ENCODE assay signal across 8 cellular contexts in genomic region chr14:24147761-24148428, GRCh38. TPM values are rescaled to one million over a fixed set of nuclear protein-coding genes. Genes with fewer than 3 reads are reported as not detected.
DNase-seq lines count a peak whose midpoint lies in the region; ATAC-seq and TF ChIP-seq lines count a peak whose summit lies in the region.

No MANE protein-coding gene starts in this region.

- DNase-seq in cardiac muscle cell (ENCODE audit: low read depth in 1 of 2, low spot score in 1 of 2) (no peak), Right ventricle myocardium superior (no peak), astrocyte of the spinal cord (ENCODE audit: low read depth, low spot score) (no peak), lung (ENCODE audit: low spot score) (no peak), uterus (no peak), mucosa of gallbladder (ENCODE audit: low spot score) (no peak), A172 (ENCODE audit: low spot score) (no peak), glomerular visceral epithelial cell (ENCODE audit: extremely low spot score) (no peak)

- TF ChIP-seq CTCF in cardiac muscle cell (IDR thresholded peaks at IDR 0.05; ENCODE audit: low read depth, low read length): no peak
- TF ChIP-seq CTCF in astrocyte of the spinal cord (IDR thresholded peaks at IDR 0.05; ENCODE audit: low read depth, low read length): no peak
- no peak for TF ChIP-seq CTCF in lung (IDR thresholded peaks at IDR 0.05; ENCODE audit: control extremely low read depth, extremely low read depth)
- TF ChIP-seq CTCF in uterus (IDR thresholded peaks at IDR 0.05): no peak

- H3K36me3 ChIP-seq in cardiac muscle cell: peaks cover 29% of the 10 kb centered on the region
- H3K36me3 ChIP-seq in lung (ENCODE audit: control insufficient read depth in 2 of 2, insufficient read depth in 2 of 2, low read length in 2 of 2): peaks cover 11 to 30% of the 10 kb centered on the region in 2 donors
- no peaks in the 10 kb centered on the region for H3K36me3 ChIP-seq in uterus

- ATAC-seq in Right ventricle myocardium superior (ENCODE audit: poor library complexity) (no peak), lung (ENCODE audit: insufficient read depth, low FRiP score) (no peak)

- H3K4me1 ChIP-seq in cardiac muscle cell (ENCODE audit: low read depth) (peaks cover 10% of the 10 kb centered on the region), lung (ENCODE audit: control insufficient read depth in 2 of 2, insufficient read depth in 2 of 2, low read length in 2 of 2) (peaks cover 8 to 12% of the 10 kb centered on the region in 2 donors), uterus (peaks cover 4 to 6% of the 10 kb centered on the region in 2 donors)

- intact Hi-C loops in Right ventricle myocardium superior (cut with DNase I) (no loop called here), uterus (cut with DNase I; ENCODE audit: low total_unique reads) (no loop called here)

- H3K4me3 ChIP-seq in cardiac muscle cell (peak overlapping the region; percentile 53), astrocyte of the spinal cord (ENCODE audit: low read depth, low read length) (peak overlapping the region; percentile 89), lung (peak overlapping the region; percentile 94), uterus (peak overlapping the region; percentile 84 to 95)

- peak overlapping the region; percentile 35 for H3K27ac ChIP-seq in cardiac muscle cell
- peak overlapping the region; percentile 89 to 90 for H3K27ac ChIP-seq in lung (ENCODE audit: low read depth in 1 of 2, low read length in 1 of 2)
- H3K27ac ChIP-seq in uterus: peak overlapping the region; percentile 81 to 92

- in situ Hi-C loops in astrocyte of the spinal cord (cut with HindIII; ENCODE audit: low sequenced_read_pairs): no loop called here

- no peaks in the 10 kb centered on the region for H3K27me3 ChIP-seq in cardiac muscle cell
- no peaks in the 10 kb centered on the region for H3K27me3 ChIP-seq in lung (ENCODE audit: control insufficient read depth, insufficient read depth)
- no peaks in the 10 kb centered on the region for H3K27me3 ChIP-seq in uterus

- no peak for TF ChIP-seq POLR2A in uterus (IDR thresholded peaks at IDR 0.05)

- no peaks in the 10 kb centered on the region for H3K9me3 ChIP-seq in cardiac muscle cell (ENCODE audit: low read depth)
- no peaks in the 10 kb centered on the region for H3K9me3 ChIP-seq in lung (ENCODE audit: control insufficient read depth in 2 of 2, insufficient read depth in 1 of 2, low read length in 1 of 2)
- H3K9me3 ChIP-seq in uterus: no peaks in the 10 kb centered on the region

- WGBS in lung, 2 donors: 6 to 9% methylated on average over 29 of the region's 29 CpGs

RNA-seq across cellular contexts. Expression of gene RNF31, which starts 0.6 kb away (rescaled TPM):
- total RNA-seq in cardiac muscle cell (81.0 and 134 TPM in 2 replicates), Right ventricle myocardium superior (29.5 TPM), lung (10 to 100 TPM; 31.7 to 82.4 TPM), uterus (100 to 1,000 TPM in 1 of 4 donors, 10 to 100 TPM in 3; 17.7 to 106 (median 57.9) TPM), mucosa of gallbladder (60.7 TPM)
- polyA plus RNA-seq in cardiac muscle cell (42.1 and 44.9 TPM in 2 replicates), lung (10 to 100 TPM; 44.1 to 78.6 TPM)
- total RNA-seq in A172 (2014; rRNA removed; shearing (Covaris generic)): 30.6 and 32.1 TPM in 2 replicates

RNA-seq across cellular contexts. Expression of gene PSME2, which starts 1.5 kb away (rescaled TPM):
- total RNA-seq in cardiac muscle cell: 92.3 and 97.6 TPM in 2 replicates
- polyA plus RNA-seq in cardiac muscle cell: 311 and 331 TPM in 2 replicates
- total RNA-seq in Right ventricle myocardium superior: 88.8 TPM
- 100 to 1,000 TPM in 1 of 2 donors, 10 to 100 TPM in 1; 89.1 to 178 TPM for total RNA-seq in lung
- polyA plus RNA-seq in lung: 100 to 1,000 TPM; 283 to 328 TPM
- 100 to 1,000 TPM in 1 of 4 donors, 10 to 100 TPM in 3; 16.9 to 113 (median 25.7) TPM for total RNA-seq in uterus
- total RNA-seq in mucosa of gallbladder: 106 TPM
- total RNA-seq in A172 (2014; rRNA removed; shearing (Covaris generic)): 102 and 126 TPM in 2 replicates

RNA-seq across cellular contexts. Expression of gene EMC9, which starts 6.5 kb away (rescaled TPM):
- total RNA-seq in cardiac muscle cell (54.6 and 69.3 TPM in 2 replicates), Right ventricle myocardium superior (14.4 TPM), lung (10 to 100 TPM in 1 of 2 donors, 1 to 10 TPM in 1; 4.6 to 24.3 TPM), uterus (10 to 100 TPM in 2 of 4 donors, 1 to 10 TPM in 1, not detected in 1; 6.2 to 21.2 (median 10.9) TPM), mucosa of gallbladder (24.0 TPM)
- polyA plus RNA-seq in cardiac muscle cell (82.3 and 114 TPM in 2 replicates), lung (10 to 100 TPM; 15.7 to 29.4 TPM)
- total RNA-seq in A172 (2014; rRNA removed; shearing (Covaris generic)): 11.3 and 15.2 TPM in 2 replicates

RNA-seq across cellular contexts. Expression of gene PSME1, which starts 11.9 kb away (rescaled TPM):
- total RNA-seq in cardiac muscle cell (211 and 238 TPM in 2 replicates), Right ventricle myocardium superior (129 TPM), lung (100 to 1,000 TPM; 125 to 192 TPM), uterus (100 to 1,000 TPM in 2 of 4 donors, 10 to 100 TPM in 2; 81.0 to 175 (median 131) TPM), mucosa of gallbladder (161 TPM)
- polyA plus RNA-seq in cardiac muscle cell (383 and 492 TPM in 2 replicates), lung (100 to 1,000 TPM; 286 to 311 TPM)
- total RNA-seq in A172 (2014; rRNA removed; shearing (Covaris generic)): 163 TPM in 2 replicates

RNA-seq across cellular contexts. Expression of gene IRF9, which starts 13.2 kb away (rescaled TPM):
- total RNA-seq in cardiac muscle cell: 29.1 and 33.7 TPM in 2 replicates
- polyA plus RNA-seq in cardiac muscle cell: 27.3 and 35.4 TPM in 2 replicates
- 24.0 TPM for total RNA-seq in Right ventricle myocardium superior
- total RNA-seq in lung: 100 to 1,000 TPM in 1 of 2 donors, 10 to 100 TPM in 1; 75.3 to 111 TPM
- 100 to 1,000 TPM in 1 of 2 donors, 10 to 100 TPM in 1; 79.9 to 124 TPM for polyA plus RNA-seq in lung
- total RNA-seq in uterus: 100 to 1,000 TPM in 1 of 4 donors, 10 to 100 TPM in 3; 33.2 to 205 (median 67.2) TPM
- total RNA-seq in mucosa of gallbladder: 148 TPM
- 20.8 and 24.9 TPM in 2 replicates for total RNA-seq in A172 (2014; rRNA removed; shearing (Covaris generic))

Comparison
In these comparisons a context has a peak if more than half of its experiments do, and no peak if none do; other contexts are left out.
1. H3K27ac ChIP-seq: peak in every context shown above with its lines; median percentile 90 in lung; 86 in uterus; 35 in cardiac muscle cell.